In genomic region chr11:504994-505344, GRCh38 we compare ENCODE assay signal across 6 cellular contexts. TPM values are rescaled to one million over a fixed set of nuclear protein-coding genes. Genes with fewer than 3 reads are reported as not detected.
DNase-seq lines count a peak whose midpoint lies in the region; ATAC-seq and TF ChIP-seq lines count a peak whose summit lies in the region.

No MANE protein-coding gene starts in this region.

- no peak overlapping the region for H2BK120ac ChIP-seq in mesenchymal stem cell (ENCODE audit: low read depth, low read length)

- H3K4me3 ChIP-seq in BLaER1 = no peak overlapping the region
- H3K4me3 ChIP-seq in mesenchymal stem cell (ENCODE audit: insufficient read depth in 1 of 2, low read depth in 1 of 2, low read length in 2 of 2) = peak overlapping the region in 1 of 2 experiments; percentile 86

- H3K4me1 ChIP-seq in BLaER1 (peaks cover 35% of the 10 kb centered on the region), mesenchymal stem cell (ENCODE audit: control insufficient read depth, insufficient read depth, low read depth, low read length) (peaks cover 28% of the 10 kb centered on the region)

- H3K14ac ChIP-seq in mesenchymal stem cell (ENCODE audit: low read length in 2 of 2) = no peak overlapping the region

- H3K27me3 ChIP-seq in BLaER1 = peaks cover 31% of the 10 kb centered on the region
- no peaks in the 10 kb centered on the region for H3K27me3 ChIP-seq in mesenchymal stem cell (ENCODE audit: control insufficient read depth in 1 of 2, insufficient read depth in 1 of 2, low read length in 2 of 2)

- no peaks in the 10 kb centered on the region for H3K9me3 ChIP-seq in BLaER1
- H3K9me3 ChIP-seq in mesenchymal stem cell (ENCODE audit: control insufficient read depth, low read length) = no peaks in the 10 kb centered on the region

- H4K8ac ChIP-seq in mesenchymal stem cell (ENCODE audit: low read length) = no peak overlapping the region

- H3K4ac ChIP-seq in mesenchymal stem cell (ENCODE audit: low read depth in 1 of 2, low read length in 2 of 2) = no peak overlapping the region

- H3K4me2 ChIP-seq in BLaER1 (peak overlapping the region; percentile 97), mesenchymal stem cell (ENCODE audit: low read length, poor library complexity, severe bottlenecking) (no peak overlapping the region)

- H2BK5ac ChIP-seq in mesenchymal stem cell (ENCODE audit: low read depth, low read length, poor library complexity, severe bottlenecking) = no peak overlapping the region

- H3K9ac ChIP-seq in BLaER1 (no peak overlapping the region), mesenchymal stem cell (ENCODE audit: low read length) (peak overlapping the region; percentile 100)

- H2BK15ac ChIP-seq in mesenchymal stem cell (ENCODE audit: low read depth, poor library complexity, severe bottlenecking) = no peak overlapping the region

- H3K18ac ChIP-seq in mesenchymal stem cell (ENCODE audit: low read depth in 1 of 2, low read length in 2 of 2) = no peak overlapping the region

- H2AFZ ChIP-seq in mesenchymal stem cell (ENCODE audit: low read depth, low read length) = no peak overlapping the region

- no peak overlapping the region for H2AK5ac ChIP-seq in mesenchymal stem cell (ENCODE audit: low read length, severe bottlenecking)

- no peak for DNase-seq in mesenchymal stem cell
- DNase-seq in NCI-H1092 (lab: John Stamatoyannopoulos, UW) = no peak

- no peak overlapping the region for H4K91ac ChIP-seq in mesenchymal stem cell (ENCODE audit: low read length)

- ATAC-seq in GM18498 (IDR thresholded peaks at IDR 0.05; ENCODE audit: unreplicated experiment) (no peak), GM21576 (IDR thresholded peaks at IDR 0.05; ENCODE audit: unreplicated experiment) (no peak)

- no peak overlapping the region for H2BK12ac ChIP-seq in mesenchymal stem cell (ENCODE audit: low read length in 2 of 2)

- TF ChIP-seq CTCF in VCaP (conservative IDR thresholded peaks at IDR 0.05) = no peak

- WGBS in mesenchymal stem cell = 96% methylated on average over 6 of the region's 7 CpGs

- H3K79me1 ChIP-seq in mesenchymal stem cell (replicated peaks; ENCODE audit: low read length, poor library complexity, severe bottlenecking) = peaks cover 48% of the 10 kb centered on the region

- H3K27ac ChIP-seq in BLaER1 (no peak overlapping the region), VCaP (peak overlapping the region; percentile 99), mesenchymal stem cell (ENCODE audit: low read length, poor library complexity, severe bottlenecking) (no peak overlapping the region)

- H3K23ac ChIP-seq in mesenchymal stem cell (ENCODE audit: low read length in 2 of 2) = no peak overlapping the region

- H4K20me1 ChIP-seq in BLaER1 = peaks cover 60% of the 10 kb centered on the region

- H3K36me3 ChIP-seq in BLaER1 (peaks cover 38% of the 10 kb centered on the region), mesenchymal stem cell (ENCODE audit: control insufficient read depth in 1 of 2, insufficient read depth in 2 of 2, low read depth in 1 of 2, low read length in 2 of 2) (peaks cover 30 to 53% of the 10 kb centered on the region in 2 experiments)

RNA-seq across cellular contexts. Expression of gene RNH1, which starts 2.1 kb away (rescaled TPM):
- polyA plus RNA-seq in mesenchymal stem cell (2013, experiment 1 of 2) = 114 TPM
- 114 TPM for polyA plus RNA-seq in mesenchymal stem cell (2013, experiment 2 of 2)

RNA-seq across cellular contexts. Expression of gene HRAS, which starts 30.4 kb away (rescaled TPM):
- polyA plus RNA-seq in mesenchymal stem cell (2013, experiment 1 of 2) = 41.9 TPM
- 42.6 TPM for polyA plus RNA-seq in mesenchymal stem cell (2013, experiment 2 of 2)

RNA-seq across cellular contexts. Expression of gene LRRC56, which starts 32.4 kb away (rescaled TPM):
- polyA plus RNA-seq in mesenchymal stem cell (2013, experiment 1 of 2) = 1.2 TPM
- polyA plus RNA-seq in mesenchymal stem cell (2013, experiment 2 of 2) = 1.2 TPM

RNA-seq across cellular contexts. Expression of gene PTDSS2, which starts 54.9 kb away (rescaled TPM):
- polyA plus RNA-seq in mesenchymal stem cell (2013, experiment 1 of 2) = 25.0 TPM
- 26.7 TPM for polyA plus RNA-seq in mesenchymal stem cell (2013, experiment 2 of 2)

RNA-seq across cellular contexts. Expression of gene LMNTD2, which starts 55.6 kb away (rescaled TPM):
- polyA plus RNA-seq in mesenchymal stem cell (2013, experiment 1 of 2) = 0.46 TPM
- 0.67 TPM for polyA plus RNA-seq in mesenchymal stem cell (2013, experiment 2 of 2)
